In genomic region chr9:97299809-97300414, GRCh38 we compare ENCODE assay signal across 19 cellular contexts. TPM values are rescaled to one million over a fixed set of nuclear protein-coding genes. Genes with fewer than 3 reads are reported as not detected.
A peak's percentile ranks its signal among the peaks of the same experiment; 100 is the strongest.
DNase-seq lines count a peak whose midpoint lies in the region; ATAC-seq, FAIRE-seq and TF ChIP-seq lines count a peak whose summit lies in the region.
"Had no signal": no experiment of that assay in that cellular context is flagged by ENCODE, and none has a peak within 500 bp of the region (broad histone marks: within the 10 kb centered on the region; RNA-seq: fewer than 3 reads in every experiment).

No MANE protein-coding gene starts in this region.

- no peak overlapping the region for H3K4me3 Mint-ChIP-seq in T-helper 17 cell
- H3K4me3 Mint-ChIP-seq: central memory CD8-positive, alpha-beta T cell had no signal

- ATAC-seq in GM19372 (IDR thresholded peaks at IDR 0.05; ENCODE audit: low read depth, unreplicated experiment) (peak; percentile 70), HG02938 (IDR thresholded peaks at IDR 0.05; ENCODE audit: unreplicated experiment) (peak; percentile 89), left cardiac atrium (no peak), T-helper 17 cell (no peak), omental fat pad (ENCODE audit: low FRiP score) (no peak)

- peak; percentile 96 for FAIRE-seq in GM12892 (lab: Jason Lieb, UNC)
- FAIRE-seq: endometrium had no signal

- no peaks in the 10 kb centered on the region for H3K9me3 ChIP-seq in T-helper 17 cell (ENCODE audit: control insufficient read depth, low read length, poor library complexity, severe bottlenecking)
- H3K9me3 ChIP-seq: adrenal gland, ovary had no signal

- H3K4me1 Mint-ChIP-seq in T-helper 17 cell: no peaks in the 10 kb centered on the region
- H3K4me1 Mint-ChIP-seq: central memory CD8-positive, alpha-beta T cell had no signal

- DNase-seq in GM12892 (ENCODE audit: insufficient read length) (no peak), RKO (ENCODE audit: low spot score) (peak; percentile 30), inferior parietal cortex (ENCODE audit: extremely low spot score) (no peak), left cardiac atrium (no peak), T-helper 17 cell (no peak), omental fat pad (ENCODE audit: low spot score) (no peak)
- DNase-seq: activated CD8-positive, alpha-beta memory T cell treated with anti-CD3 and anti-CD28 coated beads for 24 hours; adrenal gland; foreskin fibroblast; NCI-H1092; NCI-H2171; NCI-H82; ovary; RPMI8226; stimulated activated naive CD4-positive, alpha-beta T cell treated with Interleukin-2 at 50 U/mL for 16 hours had no signal

- no peak for TF ChIP-seq POLR2A in GM12892 (IDR thresholded peaks at IDR 0.05; ENCODE audit: low read depth, low read length)

- no peak for TF ChIP-seq CTCF in omental fat pad (IDR thresholded peaks at IDR 0.05)

- H3K27ac Mint-ChIP-seq in T-helper 17 cell: no peak overlapping the region

- no peaks in the 10 kb centered on the region for H3K27me3 Mint-ChIP-seq in T-helper 17 cell
- H3K27me3 Mint-ChIP-seq: central memory CD8-positive, alpha-beta T cell had no signal

- intact Hi-C loops in left cardiac atrium (cut with DNase I): no loop called here

- H3K36me3 Mint-ChIP-seq in T-helper 17 cell (ENCODE audit: low read depth): peaks cover 3% of the 10 kb centered on the region

RNA-seq across cellular contexts. Expression of gene CCDC180, which starts 7.5 kb away (rescaled TPM):
- polyA plus RNA-seq in GM12892 (2012; ENCODE audit: missing spikeins): 1.4 TPM
- total RNA-seq in left cardiac atrium (1 to 10 TPM; 1.6 to 1.9 TPM), T-helper 17 cell (10 to 100 TPM; 11.4 to 12.0 TPM), omental fat pad (1 to 10 TPM; 2.9 to 6.1 (median 4.0) TPM)

Comparison
In these comparisons a context has a peak if more than half of its experiments do, and no peak if none do; other contexts are left out.
1. ATAC-seq: peak in GM19372 (single experiment) and HG02938 (single experiment); none in left cardiac atrium (0 of 2), T-helper 17 cell (single experiment) and omental fat pad (single experiment).